Comparison of ENCODE assay signal across 1 cellular context in the genomic region with DNA sequence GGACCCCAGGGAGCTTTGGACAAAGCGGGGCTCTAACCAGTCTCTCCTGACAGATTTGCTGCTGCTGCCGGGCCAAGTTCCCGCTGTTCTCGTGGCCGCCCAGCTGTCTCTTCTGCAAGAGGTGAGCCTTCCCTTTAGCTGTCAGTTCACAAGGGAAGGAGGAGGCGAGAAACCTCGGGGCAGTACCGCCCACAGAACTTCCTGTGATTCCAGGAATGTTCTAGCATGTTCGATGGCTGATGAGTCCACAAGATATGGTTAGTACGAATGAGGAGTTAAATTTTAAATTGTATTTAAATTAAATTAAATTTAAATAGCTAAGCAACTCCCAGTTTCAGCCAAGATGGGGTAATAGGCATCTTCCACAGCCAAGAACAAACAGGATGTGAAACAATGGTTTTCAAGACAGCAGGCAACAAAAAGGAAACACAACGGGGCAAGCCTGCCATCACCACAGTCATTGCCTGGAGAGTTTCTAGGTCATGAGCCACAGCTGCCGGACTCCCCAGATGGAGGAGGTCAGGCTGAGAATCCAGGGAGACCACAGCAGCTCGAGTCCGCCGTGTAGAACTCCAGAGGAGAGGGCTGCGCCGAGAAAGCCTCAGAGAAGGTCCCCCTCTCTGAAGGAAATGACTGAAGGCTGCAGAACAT.
TF ChIP-seq lines count a peak whose summit lies in the region.

No MANE protein-coding gene starts in this region.

TF ChIP-seq in WTC11, 78 proteins besides CTCF, POLR2A, EP300 and RAD21 (continued from another document):
- TF ChIP-seq AFF4 (CRISPR knock-in tag; IDR thresholded peaks at IDR 0.05; ENCODE audit: borderline replicate concordance) (no peak), ZNF121 (CRISPR knock-in tag; IDR thresholded peaks at IDR 0.05) (no peak), RELA (CRISPR knock-in tag; IDR thresholded peaks at IDR 0.05; ENCODE audit: borderline replicate concordance) (no peak), ZNF671 (CRISPR knock-in tag; IDR thresholded peaks at IDR 0.05) (no peak), ETV6 (CRISPR knock-in tag; IDR thresholded peaks at IDR 0.05) (no peak), PRRX2 (CRISPR knock-in tag; IDR thresholded peaks at IDR 0.05) (no peak), CREM (CRISPR knock-in tag; IDR thresholded peaks at IDR 0.05) (no peak), KAT7 (CRISPR knock-in tag; IDR thresholded peaks at IDR 0.05; ENCODE audit: borderline replicate concordance) (no peak)
